Comparison of ENCODE assay signal across 11 cellular contexts in genomic region chr3:102069211-102069662, GRCh38.
DNase-seq lines count a peak whose midpoint lies in the region; ATAC-seq and TF ChIP-seq lines count a peak whose summit lies in the region.
"Had no signal": no experiment of that assay in that cellular context is flagged by ENCODE, and none has a peak within 500 bp of the region (broad histone marks: within the 10 kb centered on the region; RNA-seq: fewer than 3 reads in every experiment).

No MANE protein-coding gene starts in this region.

- DNase-seq in AG10803 (ENCODE audit: low read depth) = peak; percentile 67
- peak; percentile 77 for DNase-seq in M059J (ENCODE audit: low read depth)
- DNase-seq in dedifferentiated amniotic fluid mesenchymal stem cell (ENCODE audit: extremely low spot score) = peak; percentile 46
- DNase-seq in mucosa of descending colon = no peak
- DNase-seq in HUDEP-2 (lab: John Stamatoyannopoulos, UW; ENCODE audit: unreplicated experiment in 76 of 76) = no peak
- DNase-seq in KG1 (lab: John Stamatoyannopoulos, UW) = no peak
- DNase-seq in NCI-H2227 (lab: John Stamatoyannopoulos, UW; ENCODE audit: unreplicated experiment) = no peak
- DNase-seq: activated CD4-positive, CD25-positive, alpha-beta regulatory T cell treated with anti-CD3 and anti-CD28 coated beads, Interleukin-2, amount 50 U/mL, for 72 hours had no signal

- ATAC-seq in mucosa of descending colon = peak; percentile 76
- no peak for ATAC-seq in GM18858 (IDR thresholded peaks at IDR 0.05; ENCODE audit: unreplicated experiment)
- ATAC-seq: Right ventricle myocardium inferior had no signal

- TF ChIP-seq CTCF in AG10803 (conservative IDR thresholded peaks at IDR 0.05; ENCODE audit: low read length) (no peak), mucosa of descending colon (IDR thresholded peaks at IDR 0.05) (no peak)

- intact Hi-C loops in mucosa of descending colon (cut with DNase I, micrococcal nuclease) = no loop called here

- H3K9me3 ChIP-seq in mucosa of descending colon = no peaks in the 10 kb centered on the region
- H3K9me3 ChIP-seq: prostate gland had no signal

- H3K36me3 ChIP-seq in mucosa of descending colon (ENCODE audit: low read depth) = no peaks in the 10 kb centered on the region
- H3K36me3 ChIP-seq: prostate gland had no signal

- H3K4me1 ChIP-seq in mucosa of descending colon (ENCODE audit: low read depth) = no peaks in the 10 kb centered on the region
- H3K4me1 ChIP-seq: prostate gland had no signal

- H3K4me3 ChIP-seq in AG10803 (ENCODE audit: low read length) (no peak overlapping the region), mucosa of descending colon (no peak overlapping the region)
- H3K4me3 ChIP-seq: prostate gland had no signal

Comparison
In these comparisons a context has a peak if more than half of its experiments do, and no peak if none do; other contexts are left out.
1. DNase-seq: peak in AG10803 (single experiment), M059J (single experiment) and dedifferentiated amniotic fluid mesenchymal stem cell (single experiment); none in mucosa of descending colon (0 of 3), HUDEP-2 (0 of 76), KG1 (single experiment) and NCI-H2227 (single experiment).